ENCODE assay signal across 8 cellular contexts in the genomic region with DNA sequence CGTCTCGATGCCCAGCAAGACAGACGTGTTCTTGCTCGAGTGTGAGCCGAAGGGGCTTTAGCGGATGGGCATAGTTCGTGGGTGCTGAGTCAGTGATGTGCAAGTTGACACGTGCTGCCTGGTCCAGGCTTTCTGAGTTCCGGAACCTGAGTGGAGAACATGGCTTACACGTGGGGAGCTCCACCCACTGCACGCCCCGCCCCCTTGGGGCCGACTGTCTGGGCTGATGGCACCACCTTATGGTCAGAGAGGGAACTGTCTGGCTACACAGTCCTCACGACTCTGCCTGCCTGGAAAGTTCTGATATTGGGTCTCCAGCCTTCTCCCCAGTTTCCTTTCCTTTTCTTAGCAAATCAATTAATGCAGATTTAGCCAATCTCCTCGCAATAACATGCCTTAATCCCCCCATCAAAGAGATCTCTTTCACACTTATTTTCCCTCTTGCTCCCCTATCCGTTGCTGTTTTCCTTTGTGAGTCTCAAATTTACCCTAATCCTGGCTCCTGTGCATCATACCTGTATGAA. TPM values are rescaled to one million over a fixed set of nuclear protein-coding genes. Genes with fewer than 3 reads are reported as not detected.
DNase-seq lines count a peak whose midpoint lies in the region; ATAC-seq and TF ChIP-seq lines count a peak whose summit lies in the region.

No MANE protein-coding gene starts in this region.

- CTCF ChIA-PET in Calu3 (lab: Charles Lee) = interaction anchor here (0.6 to 1.4 kb wide), 7 partner anchors 28 to 348 kb away, joined by 3 to 24 read pairs (median 4); a partner anchor contains a TSS

- H3K36me3 Mint-ChIP-seq in Calu3 (ENCODE audit: insufficient read depth, unreplicated experiment) = peaks cover 35% of the 10 kb centered on the region
- H3K36me3 Mint-ChIP-seq in neural crest cell (ENCODE audit: low read depth) = no peaks in the 10 kb centered on the region

- BruUV-seq in Calu3 (replicated peaks; lab: Mats Ljungman, UMichigan) = no TSS peak

- H4K20me1 ChIP-seq in OCI-LY1 (ENCODE audit: insufficient read depth, low read length) = no peaks in the 10 kb centered on the region

- H3K4me2 ChIP-seq in OCI-LY1 (ENCODE audit: low read length) = no peak overlapping the region

- peak; percentile 65 for ATAC-seq in GM21360 (IDR thresholded peaks at IDR 0.05; ENCODE audit: unreplicated experiment)
- ATAC-seq in stimulated activated naive CD8-positive, alpha-beta T cell treated with anti-CD3 and anti-CD28 coated beads, Interleukin-15, amount 100 ng/mL, for 72 hours = peak; percentile 60

- TF ChIP-seq POLR2A in esophagus squamous epithelium (IDR thresholded peaks at IDR 0.05) = no peak

- H2AFZ ChIP-seq in OCI-LY1 (ENCODE audit: low read length) = peak overlapping the region; percentile 17; the same call in 1 of the 2 replicates

- H3K4me1 ChIP-seq in OCI-LY1 (ENCODE audit: insufficient read depth, low read length, severe bottlenecking) (no peaks in the 10 kb centered on the region), esophagus squamous epithelium (peaks cover 28 to 36% (median 29%) of the 10 kb centered on the region in 3 donors)

- no peaks in the 10 kb centered on the region for H3K27me3 Mint-ChIP-seq in Calu3 (ENCODE audit: unreplicated experiment)
- peaks cover 67% of the 10 kb centered on the region for H3K27me3 Mint-ChIP-seq in neural crest cell (ENCODE audit: low read depth)
- peaks cover 58% of the 10 kb centered on the region for H3K27me3 Mint-ChIP-seq in stimulated activated naive CD8-positive, alpha-beta T cell treated with anti-CD3 and anti-CD28 coated beads, Interleukin-15, amount 100 ng/mL, for 72 hours

- 31 to 35% methylated on average over 14 to 16 of the region's 16 CpGs for WGBS in esophagus squamous epithelium, 2 donors

- H3K27ac Mint-ChIP-seq in Calu3 (ENCODE audit: unreplicated experiment) (peak overlapping the region; percentile 6), neural crest cell (ENCODE audit: unreplicated experiment) (peak overlapping the region; percentile 22)
- no peak overlapping the region for H3K27ac Mint-ChIP-seq in stimulated activated naive CD8-positive, alpha-beta T cell treated with anti-CD3 and anti-CD28 coated beads, Interleukin-15, amount 100 ng/mL, for 72 hours

- H3K27me3 ChIP-seq in OCI-LY1 (ENCODE audit: insufficient read depth, low read length) (no peaks in the 10 kb centered on the region), esophagus squamous epithelium (peaks cover 0 to 76% (median 8%) of the 10 kb centered on the region in 4 donors)

- H3K36me3 ChIP-seq in OCI-LY1 (ENCODE audit: insufficient read depth, low read length) (no peaks in the 10 kb centered on the region), esophagus squamous epithelium (no peaks in the 10 kb centered on the region)

- H3K4me3 Mint-ChIP-seq in Calu3 (ENCODE audit: low read depth, unreplicated experiment) = no peak overlapping the region
- H3K4me3 Mint-ChIP-seq in neural crest cell = peak overlapping the region; percentile 54
- H3K4me3 Mint-ChIP-seq in stimulated activated naive CD8-positive, alpha-beta T cell treated with anti-CD3 and anti-CD28 coated beads, Interleukin-15, amount 100 ng/mL, for 72 hours = no peak overlapping the region

- H3K4me1 Mint-ChIP-seq in Calu3 (ENCODE audit: low read depth, unreplicated experiment) (peaks cover 14% of the 10 kb centered on the region), neural crest cell (peaks cover 34% of the 10 kb centered on the region)
- peaks cover 38% of the 10 kb centered on the region for H3K4me1 Mint-ChIP-seq in stimulated activated naive CD8-positive, alpha-beta T cell treated with anti-CD3 and anti-CD28 coated beads, Interleukin-15, amount 100 ng/mL, for 72 hours

- peak; percentile 86 for TF ChIP-seq CTCF in Calu3 (IDR thresholded peaks at IDR 0.05; ENCODE audit: unreplicated experiment)
- peak; percentile 90 for TF ChIP-seq CTCF in OCI-LY1 (IDR thresholded peaks at IDR 0.05; ENCODE audit: low read length)
- peak; percentile 66 to 99 (median 95) for TF ChIP-seq CTCF in esophagus squamous epithelium (IDR thresholded peaks at IDR 0.05)
- peak; percentile 91 for TF ChIP-seq CTCF in neural crest cell (conservative IDR thresholded peaks at IDR 0.05)

- H3K27ac ChIP-seq in OCI-LY1 (ENCODE audit: low read depth, low read length, poor library complexity, severe bottlenecking) (no peak overlapping the region), esophagus squamous epithelium (no peak overlapping the region)

- intact Hi-C loops in Calu3 (cut with micrococcal nuclease; ENCODE audit: unreplicated experiment) = loop anchor here (1.0 kb wide), 1 partner anchor 38 kb away; no protein-coding TSS in a partner anchor
- intact Hi-C loops in esophagus squamous epithelium (cut with DNase I) = loop anchor here (2.0 kb wide), 1 partner anchor 37 kb away; no protein-coding TSS in a partner anchor

- no peak overlapping the region for H3K9ac ChIP-seq in OCI-LY1 (ENCODE audit: low read length)

- H3K4me3 ChIP-seq in OCI-LY1 (ENCODE audit: low read depth, low read length, poor library complexity, severe bottlenecking) (no peak overlapping the region), esophagus squamous epithelium (no peak overlapping the region)

- DNase-seq in Calu3 (peak; percentile 86), HS-5 (ENCODE audit: low read depth) (peak; percentile 53), activated T-cell treated with anti-CD3 and anti-CD28 coated beads for 24 hours (ENCODE audit: low read depth) (peak; percentile 76), esophagus squamous epithelium (lab: John Stamatoyannopoulos, UW) (no peak), neural crest cell (ENCODE audit: low read depth, low spot score) (peak; percentile 82)
- peak; percentile 91 for DNase-seq in stimulated activated naive CD8-positive, alpha-beta T cell treated with anti-CD3 and anti-CD28 coated beads, Interleukin-15, amount 100 ng/mL, for 72 hours

- H3K9me3 ChIP-seq in OCI-LY1 (ENCODE audit: low read length) (no peaks in the 10 kb centered on the region), esophagus squamous epithelium (no peaks in the 10 kb centered on the region)

- H3K9me2 ChIP-seq in OCI-LY1 (ENCODE audit: low read depth, low read length) = no peaks in the 10 kb centered on the region

- H3K79me2 ChIP-seq in OCI-LY1 (ENCODE audit: insufficient read depth, low read length) = no peaks in the 10 kb centered on the region

- H3K9me3 Mint-ChIP-seq in Calu3 (ENCODE audit: low read depth, unreplicated experiment) (peaks cover 2% of the 10 kb centered on the region), neural crest cell (no peaks in the 10 kb centered on the region)
- H3K9me3 Mint-ChIP-seq in stimulated activated naive CD8-positive, alpha-beta T cell treated with anti-CD3 and anti-CD28 coated beads, Interleukin-15, amount 100 ng/mL, for 72 hours = peaks cover 6 to 7% of the 10 kb centered on the region in 2 donors

- no peaks in the 10 kb centered on the region for H3F3A ChIP-seq in OCI-LY1 (ENCODE audit: insufficient read depth, low read length)

RNA-seq across cellular contexts. Expression of a gene that starts 3.8 kb away (rescaled TPM):
- total RNA-seq in Calu3 (2022) = 48.3 and 60.4 TPM in 2 replicates
- total RNA-seq in esophagus squamous epithelium = 10 to 100 TPM in 1 of 4 donors, 1 to 10 TPM in 2, under 1 TPM in 1; 0.64 to 26.1 (median 1.9) TPM
- total RNA-seq in neural crest cell = 2.6 and 3.8 TPM in 2 replicates

Comparison
In these comparisons a context has a peak if more than half of its experiments do, and no peak if none do; other contexts are left out.
1. H3K27ac Mint-ChIP-seq: peak in Calu3 (single experiment) and neural crest cell (single experiment); none in stimulated activated naive CD8-positive, alpha-beta T cell treated with anti-CD3 and anti-CD28 coated beads, Interleukin-15, amount 100 ng/mL, for 72 hours (0 of 2).
2. Peak in every context shown above with its lines, with median percentiles within 50 percentile points of each other: CTCF ChIP-seq.